20 cellular contexts compared by ENCODE assay signal in the genomic region with DNA sequence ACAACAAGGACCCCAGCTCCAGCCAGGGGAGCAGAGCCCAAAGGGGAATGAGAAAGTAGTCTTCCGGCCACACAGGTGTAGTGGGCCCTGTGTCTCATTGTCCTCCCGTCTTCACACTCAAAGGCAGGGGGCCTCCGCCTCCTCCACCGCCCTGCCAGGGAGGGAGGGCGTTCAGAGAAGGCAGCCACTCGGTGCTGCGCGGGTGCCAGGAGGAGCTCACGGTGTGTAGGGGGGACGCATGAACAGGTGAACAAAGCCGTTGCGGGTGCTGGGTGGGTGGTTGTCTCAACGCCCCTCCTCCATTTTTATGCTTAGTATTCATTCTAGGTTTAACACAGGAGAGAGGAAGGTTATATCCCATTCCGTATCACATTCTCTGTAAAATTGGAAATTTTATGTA. TPM values are rescaled to one million over a fixed set of nuclear protein-coding genes. Genes with fewer than 3 reads are reported as not detected.
DNase-seq lines count a peak whose midpoint lies in the region; ATAC-seq, FAIRE-seq and TF ChIP-seq lines count a peak whose summit lies in the region.
"Had no signal": no experiment of that assay in that cellular context is flagged by ENCODE, and none has a peak within 500 bp of the region (broad histone marks: within the 10 kb centered on the region; RNA-seq: fewer than 3 reads in every experiment).

No MANE protein-coding gene starts in this region.

- intact Hi-C loops in adrenal gland (cut with DNase I), result no loop called here
- intact Hi-C loops in HepG2 (cut with micrococcal nuclease; ENCODE audit: unreplicated experiment), result loop anchor here (10.0 kb wide), 1 partner anchor 434 kb away; no protein-coding TSS in a partner anchor
- intact Hi-C loops in stomach (cut with DNase I; ENCODE audit: low total_unique reads), result no loop called here

- no TSS peak for BruUV-seq in HepG2 (replicated peaks; lab: Mats Ljungman, UMichigan)

- H3K4me2 ChIP-seq in HepG2 (ENCODE audit: low read depth, low read length), result no peak overlapping the region

- peaks cover 95% of the 10 kb centered on the region for H4K20me1 ChIP-seq in HepG2 (ENCODE audit: insufficient read depth, low read length)

- TF ChIP-seq POLR2A in adrenal gland (IDR thresholded peaks at IDR 0.05), result no peak
- TF ChIP-seq POLR2A in HepG2 (IDR thresholded peaks at IDR 0.05; ENCODE audit: insufficient read depth in 1 of 2, low read depth in 2 of 2, low read length in 2 of 2), result no peak
- no peak for TF ChIP-seq POLR2A in stomach (IDR thresholded peaks at IDR 0.05)

- no peak overlapping the region for H2AFZ ChIP-seq in HepG2 (ENCODE audit: low read length)

- FAIRE-seq in HepG2 (lab: Jason Lieb, UNC), result no peak
- FAIRE-seq: astrocyte had no signal

- TF ChIP-seq CTCF in C4-2B (conservative IDR thresholded peaks at IDR 0.05), result no peak
- TF ChIP-seq CTCF in adrenal gland (IDR thresholded peaks at IDR 0.05), result no peak
- TF ChIP-seq CTCF in HepG2 (CRISPR knock-in tag; IDR thresholded peaks at IDR 0.05), result no peak
- TF ChIP-seq CTCF in stomach (IDR thresholded peaks at IDR 0.05), result no peak
- no peak for TF ChIP-seq CTCF in GM20000 (IDR thresholded peaks at IDR 0.05; ENCODE audit: extremely low read depth, missing control alignments)

- H3K9ac ChIP-seq in HepG2 (ENCODE audit: insufficient read depth, low read depth, low read length), result no peak overlapping the region

- in situ Hi-C loops in HepG2 (cut with HindIII; ENCODE audit: extremely low pct_ligation_motif_present, low pct_unique_long_range_greater_than_20kb), result no loop called here

- H3K27me3 ChIP-seq in adrenal gland (no peaks in the 10 kb centered on the region), HepG2 (ENCODE audit: control insufficient read depth in 1 of 2, insufficient read depth in 2 of 2, low read length in 2 of 2) (no peaks in the 10 kb centered on the region), stomach (no peaks in the 10 kb centered on the region)
- H3K27me3 ChIP-seq: heart left ventricle had no signal

- no peak for DNase-seq in adrenal gland
- DNase-seq in HepG2 (ENCODE audit: low spot score), result no peak
- DNase-seq in stomach, result no peak
- DNase-seq in SKM-1 treated with dmso at 0.1 percent for 144 hours (lab: John Stamatoyannopoulos, UW; ENCODE audit: unreplicated experiment), result no peak
- DNase-seq in GM20000 (ENCODE audit: low spot score), result no peak
- DNase-seq: activated CD4-positive, alpha-beta memory T cell treated with anti-CD3 and anti-CD28 coated beads for 36 hours; activated CD8-positive, alpha-beta memory T cell treated with anti-CD3 and anti-CD28 coated beads, Interleukin-2, amount 50 U/mL, for 48 hours; IMR-90; left cardiac atrium; naive B cell; NCI-H82; stimulated activated CD4-positive, alpha-beta T cell treated with anti-CD3 and anti-CD28 coated beads, Interleukin-4, amount 100 ng/mL, for 1 hour had no signal

- WGBS in adrenal gland, 4 donors, result 94 to 100% (median 98%) methylated on average over 10 to 14 of the region's 14 CpGs
- WGBS in HepG2 (ENCODE audit: low lambda C conversion rate), result 93% methylated on average over 14 of the region's 14 CpGs
- 86 to 93% (median 89%) methylated on average over 14 of the region's 14 CpGs for WGBS in stomach, 5 donors

- peaks cover 0 to 7% of the 10 kb centered on the region in 2 donors for H3K4me1 ChIP-seq in adrenal gland (replicated peaks in 1 of 2)
- peaks cover 97% of the 10 kb centered on the region for H3K4me1 ChIP-seq in HepG2 (ENCODE audit: insufficient read depth, low read length)
- H3K4me1 ChIP-seq in stomach, result peaks cover 21 to 73% (median 63%) of the 10 kb centered on the region in 4 donors

- H3K79me2 ChIP-seq in HepG2 (ENCODE audit: insufficient read depth, low read length), result peaks cover 100% of the 10 kb centered on the region

- CTCF ChIA-PET in HepG2 (lab: Yijun Ruan, JAX; ENCODE audit: low intra/inter-chr PET ratio, low total read pairs), result no interaction called here

- H3K27ac ChIP-seq in C4-2B (peak overlapping the region; percentile 79), adrenal gland (peak overlapping the region in 3 of 5 donors; percentile 40 to 78 (median 67)), HepG2 (ENCODE audit: extremely low read length, insufficient read depth, low read length) (no peak overlapping the region), stomach (peak overlapping the region; percentile 20 to 86 (median 78))

- TF ChIP-seq EP300 in HepG2 (IDR thresholded peaks at IDR 0.05; ENCODE audit: low read depth in 2 of 2, low read length in 2 of 2), result no peak
- TF ChIP-seq EP300 in HepG2 (CRISPR knock-in tag; IDR thresholded peaks at IDR 0.05; ENCODE audit: borderline replicate concordance), result no peak
- TF ChIP-seq EP300 in stomach (IDR thresholded peaks at IDR 0.05), result no peak

- ATAC-seq in HepG2, result no peak
- ATAC-seq in GM18868 (IDR thresholded peaks at IDR 0.05; ENCODE audit: unreplicated experiment), result no peak
- ATAC-seq in HG02571 (IDR thresholded peaks at IDR 0.05; ENCODE audit: unreplicated experiment), result no peak
- ATAC-seq: activated naive CD4-positive, alpha-beta T cell treated with anti-CD3 and anti-CD28 coated beads, Interleukin-2, amount 50 U/mL, for 72 hours; activated T-helper 17 cell treated with anti-CD3 and anti-CD28 coated beads, Interleukin-2, amount 50 U/mL, for 72 hours; stimulated activated memory B cell treated with anti-CD40 and anti-IgM and Interleukin-4, amounts not matched to agents 10 μg/mL and 1 μg/mL and 100 μg/mL, for 72 hours had no signal

- H3K36me3 ChIP-seq in adrenal gland (replicated peaks in 1 of 2) (no peaks in the 10 kb centered on the region), HepG2 (replicated peaks in 1 of 2; ENCODE audit: control insufficient read depth in 1 of 2, insufficient read depth in 2 of 2, low read length in 2 of 2) (peaks cover 20 to 74% of the 10 kb centered on the region in 2 experiments), stomach (no peaks in the 10 kb centered on the region)
- H3K36me3 ChIP-seq: heart left ventricle had no signal

- H3K9me3 ChIP-seq in adrenal gland (replicated peaks in 1 of 3) (no peaks in the 10 kb centered on the region), HepG2 (ENCODE audit: low read length) (no peaks in the 10 kb centered on the region), stomach (no peaks in the 10 kb centered on the region)
- H3K9me3 ChIP-seq: heart left ventricle had no signal

- TF ChIP-seq RAD21 in HepG2 (CRISPR knock-in tag; IDR thresholded peaks at IDR 0.05), result no peak

- H3K4me3 ChIP-seq in adrenal gland (no peak overlapping the region), HepG2 (replicated peaks in 1 of 3; ENCODE audit: insufficient read depth in 1 of 3, low read depth in 2 of 3, low read length in 3 of 3) (no peak overlapping the region), stomach (no peak overlapping the region)
- H3K4me3 ChIP-seq: heart left ventricle had no signal

- POLR2A ChIA-PET in HepG2 (lab: Yijun Ruan, JAX), result no interaction called here

TF ChIP-seq in HepG2, 621 proteins besides CTCF, POLR2A, EP300 and RAD21 (continues in another document):
- TF ChIP-seq, protein P1, sequence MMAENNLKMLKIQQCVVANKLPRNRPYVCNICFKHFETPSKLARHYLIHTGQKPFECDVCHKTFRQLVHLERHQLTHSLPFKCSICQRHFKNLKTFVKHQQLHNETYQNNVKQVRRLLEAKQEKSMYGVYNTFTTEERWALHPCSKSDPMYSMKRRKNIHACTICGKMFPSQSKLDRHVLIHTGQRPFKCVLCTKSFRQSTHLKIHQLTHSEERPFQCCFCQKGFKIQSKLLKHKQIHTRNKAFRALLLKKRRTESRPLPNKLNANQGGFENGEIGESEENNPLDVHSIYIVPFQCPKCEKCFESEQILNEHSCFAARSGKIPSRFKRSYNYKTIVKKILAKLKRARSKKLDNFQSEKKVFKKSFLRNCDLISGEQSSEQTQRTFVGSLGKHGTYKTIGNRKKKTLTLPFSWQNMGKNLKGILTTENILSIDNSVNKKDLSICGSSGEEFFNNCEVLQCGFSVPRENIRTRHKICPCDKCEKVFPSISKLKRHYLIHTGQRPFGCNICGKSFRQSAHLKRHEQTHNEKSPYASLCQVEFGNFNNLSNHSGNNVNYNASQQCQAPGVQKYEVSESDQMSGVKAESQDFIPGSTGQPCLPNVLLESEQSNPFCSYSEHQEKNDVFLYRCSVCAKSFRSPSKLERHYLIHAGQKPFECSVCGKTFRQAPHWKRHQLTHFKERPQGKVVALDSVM (CRISPR knock-in tag; IDR thresholded peaks at IDR 0.05), result no peak

RNA-seq across cellular contexts. Expression of gene SH3BP4, which starts 36.7 kb away (rescaled TPM):
- total RNA-seq in adrenal gland, result 10 to 100 TPM; 17.9 to 26.9 (median 22.7) TPM
- polyA plus RNA-seq in adrenal gland, result 10 to 100 TPM; 10.6 to 13.7 (median 10.6) TPM
- total RNA-seq in HepG2 (2016; rRNA removed; fragmentation: Illumina TruSeq; extraction: Trizol), result 34.6 and 44.3 TPM in 2 replicates
- total RNA-seq in HepG2 (2016; cell fraction: cytosol; rRNA removed; fragmentation: Illumina TruSeq; extraction: Trizol; ENCODE audit: low read depth), result 10.1 and 13.4 TPM in 2 replicates
- 33.4 and 38.6 TPM in 2 replicates for total RNA-seq in HepG2 (2016; cell fraction: insoluble cytoplasmic fraction; rRNA removed; fragmentation: Illumina TruSeq; extraction: Trizol)
- 23.4 and 24.2 TPM in 2 replicates for total RNA-seq in HepG2 (2016; cell fraction: membrane; rRNA removed; fragmentation: Illumina TruSeq; extraction: Trizol)
- total RNA-seq in HepG2 (2016; cell fraction: nucleus; rRNA removed; fragmentation: Illumina TruSeq; extraction: Trizol), result 29.3 and 37.6 TPM in 2 replicates
- 99.1 and 101 TPM in 2 replicates for polyA plus RNA-seq in HepG2 (2011; rRNA removed)
- polyA plus RNA-seq in HepG2 (2011; cell fraction: cytosol; rRNA removed), result 62.2 and 70.2 TPM in 2 replicates
- polyA plus RNA-seq in HepG2 (2011; cell fraction: nucleus; rRNA removed), result 57.3 and 58.3 TPM in 2 replicates
- 54.2 and 63.2 TPM in 2 replicates for polyA plus RNA-seq in HepG2 (2012)
- 12.1 and 15.0 TPM in 2 replicates for polyA plus RNA-seq in HepG2 (2016; cell fraction: cytosol; fragmentation: Illumina TruSeq; extraction: Trizol; ENCODE audit: low read depth)
- polyA plus RNA-seq in HepG2 (2016; cell fraction: insoluble cytoplasmic fraction; fragmentation: Illumina TruSeq; extraction: Trizol; ENCODE audit: low read depth), result 41.4 and 47.1 TPM in 2 replicates
- polyA plus RNA-seq in HepG2 (2016; cell fraction: membrane; fragmentation: Illumina TruSeq; extraction: Trizol; ENCODE audit: low read depth), result 16.0 and 16.3 TPM in 2 replicates
- polyA plus RNA-seq in HepG2 (2016; cell fraction: nucleus; fragmentation: Illumina TruSeq; extraction: Trizol; ENCODE audit: insufficient read depth, low read depth), result 33.7 and 37.2 TPM in 2 replicates
- 50.3 and 196 TPM in 2 replicates for polyA minus RNA-seq in HepG2 (2011; rRNA and poly(A)+ RNA removed; ENCODE audit: low replicate concordance)
- 58.1 and 67.7 TPM in 2 replicates for polyA minus RNA-seq in HepG2 (2011; cell fraction: cytosol; rRNA and poly(A)+ RNA removed)
- 92.1 and 100 TPM in 2 replicates for polyA minus RNA-seq in HepG2 (2011; cell fraction: nucleus; rRNA and poly(A)+ RNA removed)
- total RNA-seq in stomach, result 10 to 100 TPM; 12.8 to 54.0 (median 41.5) TPM
- polyA plus RNA-seq in stomach, result 10 to 100 TPM; 10.2 to 20.0 (median 17.6) TPM
- total RNA-seq: activated T-helper 17 cell treated with anti-CD3 and anti-CD28 coated beads, Interleukin-2, amount 50 U/mL, for 72 hours had no signal
